Comparison of ENCODE assay signal across 8 cellular contexts in genomic region chr16:4768549-4769305, GRCh38. TPM values are rescaled to one million over a fixed set of nuclear protein-coding genes. Genes with fewer than 3 reads are reported as not detected.
DNase-seq lines count a peak whose midpoint lies in the region; ATAC-seq, FAIRE-seq and TF ChIP-seq lines count a peak whose summit lies in the region.

No MANE protein-coding gene starts in this region.

- H3K4me2 ChIP-seq in smooth muscle cell: peak overlapping the region; percentile 98

- CTCF ChIA-PET in activated B cell treated with CpG ODN at 0.5 μM for 24 hours (lab: Charles Lee): interaction anchor here (0.5 kb wide), 1 partner anchor 140 kb away, joined by 3 read pairs; no protein-coding TSS in a partner anchor

- DNase-seq in NCI-H2196 (lab: John Stamatoyannopoulos, UW; ENCODE audit: unreplicated experiment): peak; percentile 97
- DNase-seq in activated B cell treated with CpG ODN at 0.5 μM for 24 hours: peak; percentile 85
- DNase-seq in caudate nucleus (lab: John Stamatoyannopoulos, UW): peak; percentile 72 to 99 (median 96)
- DNase-seq in immature natural killer cell: peak; percentile 68 to 73 (median 70)
- DNase-seq in smooth muscle cell (lab: John Stamatoyannopoulos, UW; ENCODE audit: unreplicated experiment): peak; percentile 81

- peak overlapping the region; percentile 84 for H2AFZ ChIP-seq in smooth muscle cell (ENCODE audit: low read depth)

- H3K4me3 Mint-ChIP-seq in activated B cell treated with CpG ODN at 0.5 μM for 24 hours: peak overlapping the region; percentile 93
- peak overlapping the region; percentile 88 to 97 (median 91) for H3K4me3 Mint-ChIP-seq in immature natural killer cell

- peak overlapping the region; percentile 57 for H3K4me3 ChIP-seq in smooth muscle cell

- H3K36me3 Mint-ChIP-seq in activated B cell treated with CpG ODN at 0.5 μM for 24 hours (ENCODE audit: low read depth): peaks cover 5% of the 10 kb centered on the region
- H3K36me3 Mint-ChIP-seq in immature natural killer cell: no peaks in the 10 kb centered on the region

- no peaks in the 10 kb centered on the region for H4K20me1 ChIP-seq in smooth muscle cell (ENCODE audit: low read depth)

- intact Hi-C loops in activated B cell treated with CpG ODN at 0.5 μM for 24 hours (cut with micrococcal nuclease): loop anchor here (1.0 kb wide), 2 partner anchors 34 to 152 kb away; partner anchors contain the start of gene ROGDI

- peak overlapping the region; percentile 93 for H3K27ac ChIP-seq in caudate nucleus (ENCODE audit: low read depth, low read length)
- peak overlapping the region; percentile 54 for H3K27ac ChIP-seq in smooth muscle cell (ENCODE audit: low read depth)

- H3K4me1 ChIP-seq in smooth muscle cell (ENCODE audit: low read depth): peaks cover 14% of the 10 kb centered on the region

- H3K27me3 Mint-ChIP-seq in activated B cell treated with CpG ODN at 0.5 μM for 24 hours: no peaks in the 10 kb centered on the region
- H3K27me3 Mint-ChIP-seq in immature natural killer cell (ENCODE audit: low read depth in 3 of 3): peaks cover 12 to 23% (median 15%) of the 10 kb centered on the region in 3 donors

- TF ChIP-seq CTCF in activated B cell treated with CpG ODN at 0.5 μM for 24 hours (IDR thresholded peaks at IDR 0.05): no peak
- no peak for TF ChIP-seq CTCF in smooth muscle cell (IDR thresholded peaks at IDR 0.05; ENCODE audit: borderline replicate concordance, insufficient read depth, poor library complexity, severe bottlenecking)

- peaks cover 23% of the 10 kb centered on the region for H3K79me2 ChIP-seq in smooth muscle cell (ENCODE audit: low read depth)

- H3K27ac Mint-ChIP-seq in activated B cell treated with CpG ODN at 0.5 μM for 24 hours (peak overlapping the region; percentile 91), immature natural killer cell (peak overlapping the region; percentile 80 to 94 (median 90))

- H3K9me3 Mint-ChIP-seq in activated B cell treated with CpG ODN at 0.5 μM for 24 hours (no peaks in the 10 kb centered on the region), immature natural killer cell (no peaks in the 10 kb centered on the region)

- peak; percentile 71 for ATAC-seq in HG03095 (IDR thresholded peaks at IDR 0.05; ENCODE audit: unreplicated experiment)
- ATAC-seq in activated B cell treated with CpG ODN at 0.5 μM for 24 hours (ENCODE audit: low read depth): peak; percentile 68

- peak; percentile 72 for FAIRE-seq in A204.1 (lab: Jason Lieb, UNC)

- no peaks in the 10 kb centered on the region for H3K27me3 ChIP-seq in smooth muscle cell (ENCODE audit: low read depth)

- peak; percentile 87 for TF ChIP-seq POLR2A in GM18526 (IDR thresholded peaks at IDR 0.05; ENCODE audit: extremely low read depth, insufficient read length)

- no peaks in the 10 kb centered on the region for H3K9me3 ChIP-seq in smooth muscle cell (replicated peaks; ENCODE audit: low read depth)

- POLR2A ChIA-PET in activated B cell treated with CpG ODN at 0.5 μM for 24 hours (lab: Charles Lee): interaction anchor here (0.5 to 2.4 kb wide), 9 partner anchors 9 to 458 kb away, joined by 3 to 21 read pairs (median 5); partner anchors contain the start of genes ANKS3, DNAAF8, MGRN1 and NUDT16L1

- H3K4me1 Mint-ChIP-seq in activated B cell treated with CpG ODN at 0.5 μM for 24 hours: peaks cover 24% of the 10 kb centered on the region
- H3K4me1 Mint-ChIP-seq in immature natural killer cell: peaks cover 33 to 37% of the 10 kb centered on the region in 2 donors

- no peaks in the 10 kb centered on the region for H3K36me3 ChIP-seq in smooth muscle cell (ENCODE audit: low read depth)

- H3K9ac ChIP-seq in smooth muscle cell (ENCODE audit: low read depth): peak overlapping the region; percentile 12

- H3F3A ChIP-seq in smooth muscle cell (ENCODE audit: low read depth): peaks cover 9% of the 10 kb centered on the region

- WGBS in smooth muscle cell (ENCODE audit: low lambda C conversion rate): 5% methylated on average over 45 of the region's 48 CpGs

RNA-seq across cellular contexts. Expression of gene ZNF500, which starts 1.8 kb away (rescaled TPM):
- total RNA-seq in activated B cell treated with CpG ODN at 0.5 μM for 24 hours: 14.3 and 19.1 TPM in 2 replicates
- 10 to 100 TPM in 1 of 3 donors, 1 to 10 TPM in 2; 4.4 to 13.1 (median 8.9) TPM for polyA plus RNA-seq in immature natural killer cell
- 4.1 and 5.3 TPM in 2 replicates for total RNA-seq in smooth muscle cell
- polyA plus RNA-seq in smooth muscle cell: 7.1 and 10.1 TPM in 2 replicates

RNA-seq across cellular contexts. Expression of gene SEPTIN12, which starts 19.4 kb away (rescaled TPM):
- total RNA-seq in activated B cell treated with CpG ODN at 0.5 μM for 24 hours: not detected in 2 replicates
- polyA plus RNA-seq in immature natural killer cell: not detected
- total RNA-seq in smooth muscle cell: not detected in 2 replicates
- 0.52 TPM in 1 of 2 replicates, not detected in the other for polyA plus RNA-seq in smooth muscle cell

RNA-seq across cellular contexts. Expression of gene SMIM22, which starts 26.4 kb away (rescaled TPM):
- total RNA-seq in activated B cell treated with CpG ODN at 0.5 μM for 24 hours: not detected in 2 replicates
- polyA plus RNA-seq in immature natural killer cell: not detected
- total RNA-seq in smooth muscle cell: not detected in 2 replicates
- polyA plus RNA-seq in smooth muscle cell: 0.29 TPM in 1 of 2 replicates, not detected in the other

RNA-seq across cellular contexts. Expression of gene ROGDI, which starts 33.7 kb away (rescaled TPM):
- total RNA-seq in activated B cell treated with CpG ODN at 0.5 μM for 24 hours (5.4 and 6.8 TPM in 2 replicates), smooth muscle cell (21.6 and 32.1 TPM in 2 replicates)
- polyA plus RNA-seq in immature natural killer cell (1 to 10 TPM; 4.8 to 9.3 (median 5.4) TPM), smooth muscle cell (45.6 and 48.7 TPM in 2 replicates)

RNA-seq across cellular contexts. Expression of gene DNAAF8, which starts 34.4 kb away (rescaled TPM):
- total RNA-seq in activated B cell treated with CpG ODN at 0.5 μM for 24 hours (0.29 and 0.31 TPM in 2 replicates), smooth muscle cell (0.22 TPM in 1 of 2 replicates, not detected in the other)
- polyA plus RNA-seq in immature natural killer cell (under 1 TPM in 2 of 3 donors, not detected in 1; 0.15 to 0.22 TPM), smooth muscle cell (1.1 and 2.9 TPM in 2 replicates)

Comparison
In these comparisons a context has a peak if more than half of its experiments do, and no peak if none do; other contexts are left out.
1. Peak in every context shown above with its lines: DNase-seq, ATAC-seq, H3K4me3 ChIP-seq and H3K27ac ChIP-seq.